9 cellular contexts compared by ENCODE assay signal in the genomic region with DNA sequence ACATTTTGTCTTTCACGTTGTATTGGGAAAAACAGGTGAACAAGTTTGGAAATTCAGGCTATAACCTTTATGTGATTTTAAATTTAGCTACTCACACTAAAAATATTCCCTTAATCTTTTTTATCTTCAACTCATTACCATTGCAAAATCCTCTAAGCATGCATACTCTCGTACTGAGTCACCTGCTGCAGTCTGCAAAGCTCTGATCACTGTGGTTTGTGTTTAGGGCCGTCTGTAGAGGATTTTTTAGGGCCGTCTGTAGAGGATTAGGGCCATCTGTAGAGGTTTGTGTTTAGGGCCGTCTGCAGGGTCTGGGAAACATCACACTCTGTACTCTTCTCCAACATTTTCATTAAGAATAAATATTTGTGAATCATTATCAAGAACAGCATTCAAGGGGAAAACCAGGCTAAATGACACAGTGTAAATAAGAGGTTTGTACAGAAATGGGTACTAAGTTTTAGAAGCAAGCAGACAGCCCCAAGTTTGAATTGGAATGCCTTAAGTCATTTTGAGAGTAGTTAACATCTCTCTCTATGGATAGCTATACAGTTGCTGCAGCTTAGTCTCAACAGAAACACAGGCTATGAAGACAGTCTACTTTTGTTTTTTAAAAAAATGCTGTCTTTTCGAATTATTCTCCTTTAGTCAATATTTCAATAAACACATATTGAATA.
A peak's percentile ranks its signal among the peaks of the same experiment; 100 is the strongest.
DNase-seq lines count a peak whose midpoint lies in the region; ATAC-seq and TF ChIP-seq lines count a peak whose summit lies in the region.
"Had no signal": no experiment of that assay in that cellular context is flagged by ENCODE, and none has a peak within 500 bp of the region (broad histone marks: within the 10 kb centered on the region; RNA-seq: fewer than 3 reads in every experiment).

No MANE protein-coding gene starts in this region.

- peak; percentile 80 for DNase-seq in epithelial cell of esophagus (ENCODE audit: low read depth)
- DNase-seq in skeletal muscle cell (ENCODE audit: low read depth) = peak; percentile 85
- no peak for DNase-seq in DMS79 (lab: John Stamatoyannopoulos, UW)
- DNase-seq in NCI-H187 treated with DMSO at 0.1 percent for 48 hours (lab: John Stamatoyannopoulos, UW) = no peak

- H3K4me3 ChIP-seq in HUES6 (ENCODE audit: low read depth, low read length) = no peak overlapping the region
- H3K4me3 ChIP-seq in epithelial cell of esophagus (ENCODE audit: low read length) = no peak overlapping the region
- H3K4me3 ChIP-seq in skeletal muscle cell (ENCODE audit: low read depth, low read length) = no peak overlapping the region
- H3K4me3 ChIP-seq: vagina had no signal

- H3K27ac ChIP-seq in HUES6 (ENCODE audit: low read depth, low read length) = peak overlapping the region; percentile 43; the same call in 1 of the 2 replicates
- H3K27ac ChIP-seq: vagina had no signal

- ATAC-seq in GM19455 (IDR thresholded peaks at IDR 0.05; ENCODE audit: unreplicated experiment) (peak; percentile 73), HG02938 (IDR thresholded peaks at IDR 0.05; ENCODE audit: unreplicated experiment) (no peak), GM21576 (IDR thresholded peaks at IDR 0.05; ENCODE audit: unreplicated experiment) (no peak)

- peaks cover 17% of the 10 kb centered on the region for H3K4me1 ChIP-seq in HUES6 (ENCODE audit: control insufficient read depth, insufficient read depth, low read length)

- TF ChIP-seq CTCF in epithelial cell of esophagus (IDR thresholded peaks at IDR 0.05; ENCODE audit: insufficient read depth, low read depth, low read length, missing control alignments) = no peak

- no peaks in the 10 kb centered on the region for H3K36me3 ChIP-seq in HUES6 (ENCODE audit: control insufficient read depth, insufficient read depth, low read length)
- H3K36me3 ChIP-seq: vagina had no signal

- H3K9me3 ChIP-seq in HUES6 (ENCODE audit: control insufficient read depth, insufficient read depth, low read depth, low read length) = no peaks in the 10 kb centered on the region
- H3K9me3 ChIP-seq: vagina had no signal

- no peaks in the 10 kb centered on the region for H3K27me3 ChIP-seq in HUES6 (ENCODE audit: control insufficient read depth, insufficient read depth, low read length)
- H3K27me3 ChIP-seq: vagina had no signal

- peak overlapping the region; percentile 9 for H3K9ac ChIP-seq in HUES6 (ENCODE audit: low read length)

Comparison
In these comparisons a context has a peak if more than half of its experiments do, and no peak if none do; other contexts are left out.
1. DNase-seq: peak in epithelial cell of esophagus (single experiment) and skeletal muscle cell (single experiment); none in DMS79 (single experiment) and NCI-H187 treated with DMSO at 0.1 percent for 48 hours (single experiment).